1 cellular context compared by ENCODE assay signal in genomic region chr19:13117772-13118423, GRCh38.
TF ChIP-seq lines count a peak whose summit lies in the region.

Gene NACC1, plus strand, starts transcription at chr19:13118264. Its CDS starts 16,944 bp downstream, at chr19:13135208.

TF ChIP-seq in HepG2, 621 proteins besides CTCF, POLR2A, EP300 and RAD21 (continued from another document and continues in another):
- TF ChIP-seq ZNF142 (CRISPR knock-in tag; IDR thresholded peaks at IDR 0.05) (0 out of 2 replicates have a peak, but pooled peaks have one; percentile 9), SMARCC2 (IDR thresholded peaks at IDR 0.05) (no peak), SRSF4 (IDR thresholded peaks at IDR 0.05; ENCODE audit: low read depth, low read length, poor library complexity, severe bottlenecking) (no peak), RBFOX2 (IDR thresholded peaks at IDR 0.05; ENCODE audit: low read depth, low read length) (no peak), ZNF20 (CRISPR knock-in tag; IDR thresholded peaks at IDR 0.05) (no peak), SMAD1 (CRISPR knock-in tag; IDR thresholded peaks at IDR 0.05; ENCODE audit: borderline replicate concordance, low read depth) (no peak), ZBTB7A (CRISPR knock-in tag; IDR thresholded peaks at IDR 0.05) (no peak), ZKSCAN8 (CRISPR knock-in tag; IDR thresholded peaks at IDR 0.05; ENCODE audit: borderline replicate concordance) (0 out of 2 replicates have a peak, but pooled peaks have one; percentile 17), ZBTB46 (CRISPR knock-in tag; IDR thresholded peaks at IDR 0.05; ENCODE audit: borderline replicate concordance) (no peak), GATAD1 (CRISPR knock-in tag; IDR thresholded peaks at IDR 0.05) (peak; percentile 84), ZNF816 (CRISPR knock-in tag; IDR thresholded peaks at IDR 0.05; ENCODE audit: borderline replicate concordance) (no peak), ZNF691 (CRISPR knock-in tag; IDR thresholded peaks at IDR 0.05; ENCODE audit: borderline replicate concordance, low read depth) (no peak), SP140L (CRISPR knock-in tag; IDR thresholded peaks at IDR 0.05; ENCODE audit: borderline replicate concordance) (no peak), ZNF773 (CRISPR knock-in tag; IDR thresholded peaks at IDR 0.05; ENCODE audit: borderline replicate concordance) (no peak), ZNF761 (CRISPR knock-in tag; conservative IDR thresholded peaks at IDR 0.05) (no peak), SALL2 (CRISPR knock-in tag; IDR thresholded peaks at IDR 0.05) (peak; percentile 50), RNF219 (CRISPR knock-in tag; IDR thresholded peaks at IDR 0.05) (no peak), TEAD3 (CRISPR knock-in tag; optimal IDR thresholded peaks at IDR 0.05; ENCODE audit: borderline replicate concordance) (peak; percentile 31), ZNF343 (CRISPR knock-in tag; IDR thresholded peaks at IDR 0.05) (no peak), ZNF569 (CRISPR knock-in tag; IDR thresholded peaks at IDR 0.05; ENCODE audit: borderline replicate concordance) (no peak), PRDM4 (CRISPR knock-in tag; IDR thresholded peaks at IDR 0.05; ENCODE audit: borderline replicate concordance) (no peak), ZNF234 (CRISPR knock-in tag; conservative IDR thresholded peaks at IDR 0.05) (no peak), ZBTB25 (CRISPR knock-in tag; IDR thresholded peaks at IDR 0.05) (no peak), IRX3 (CRISPR knock-in tag; IDR thresholded peaks at IDR 0.05; ENCODE audit: borderline replicate concordance, low read depth) (no peak; the same call in 1 of the 2 replicates), ATF6 (CRISPR knock-in tag; conservative IDR thresholded peaks at IDR 0.05) (no peak), ZFP36L2 (CRISPR knock-in tag; IDR thresholded peaks at IDR 0.05) (no peak), ZBTB2 (CRISPR knock-in tag; IDR thresholded peaks at IDR 0.05; ENCODE audit: low read depth) (0 out of 2 replicates have a peak, but pooled peaks have one; percentile 37), NFIB (CRISPR knock-in tag; IDR thresholded peaks at IDR 0.05; ENCODE audit: borderline replicate concordance) (no peak), FOXA3 (CRISPR knock-in tag; IDR thresholded peaks at IDR 0.05) (0 out of 2 replicates have a peak, but pooled peaks have one; percentile 31), ZNF567 (CRISPR knock-in tag; IDR thresholded peaks at IDR 0.05; ENCODE audit: borderline replicate concordance) (no peak), RXRB (CRISPR knock-in tag; IDR thresholded peaks at IDR 0.05; ENCODE audit: borderline replicate concordance) (no peak), ZNF790 (CRISPR knock-in tag; IDR thresholded peaks at IDR 0.05; ENCODE audit: borderline replicate concordance) (no peak), CSRNP2 (CRISPR knock-in tag; conservative IDR thresholded peaks at IDR 0.05; ENCODE audit: low read depth) (no peak), CHCHD3 (CRISPR knock-in tag; IDR thresholded peaks at IDR 0.05) (no peak), PHB2 (IDR thresholded peaks at IDR 0.05; ENCODE audit: partially characterized antibody) (no peak), CBX1 (IDR thresholded peaks at IDR 0.05; ENCODE audit: low read depth) (no peak), GTF3A (CRISPR knock-in tag; conservative IDR thresholded peaks at IDR 0.05) (no peak), KMT2B (CRISPR knock-in tag; IDR thresholded peaks at IDR 0.05) (peak; percentile 17; the same call in 1 of the 2 replicates), ZNF10 (CRISPR knock-in tag; IDR thresholded peaks at IDR 0.05; ENCODE audit: borderline replicate concordance, low read depth) (no peak), ESRRA (CRISPR knock-in tag; IDR thresholded peaks at IDR 0.05; ENCODE audit: low read depth) (peak; percentile 44; the same call in 1 of the 2 replicates), MXD4 (CRISPR knock-in tag; IDR thresholded peaks at IDR 0.05) (0 out of 2 replicates have a peak, but pooled peaks have one; percentile 31), MTF1 (CRISPR knock-in tag; IDR thresholded peaks at IDR 0.05) (no peak)
